ENCODE assay signal across 1 cellular context in the genomic region with DNA sequence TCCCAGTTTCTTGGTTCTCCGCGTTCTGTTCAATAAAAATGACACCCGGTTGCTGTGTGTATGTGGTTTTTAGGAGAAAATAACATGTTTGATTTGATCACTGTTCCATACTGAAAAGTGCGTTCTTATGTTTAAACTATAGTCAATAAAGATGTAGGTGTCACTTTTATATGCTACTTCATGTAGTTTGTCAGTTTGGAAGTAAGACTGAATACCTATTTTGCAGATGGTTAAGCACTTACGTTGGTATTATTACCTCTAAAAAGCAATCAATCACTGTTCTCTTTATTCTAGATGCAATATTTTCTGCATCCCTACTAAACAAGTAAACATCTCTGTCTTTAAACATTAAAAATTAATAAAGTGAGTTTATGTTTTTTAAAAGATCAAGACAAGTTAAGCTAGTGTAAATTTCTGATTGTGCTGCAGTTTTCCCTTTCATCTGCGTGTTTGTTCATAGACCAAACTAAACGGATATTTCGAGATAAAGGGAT.
TF ChIP-seq lines count a peak whose summit lies in the region.

No MANE protein-coding gene starts in this region.

TF ChIP-seq in A549, 52 proteins besides CTCF, POLR2A, EP300 and RAD21 (continued from another document):
- TF ChIP-seq, protein P1, sequence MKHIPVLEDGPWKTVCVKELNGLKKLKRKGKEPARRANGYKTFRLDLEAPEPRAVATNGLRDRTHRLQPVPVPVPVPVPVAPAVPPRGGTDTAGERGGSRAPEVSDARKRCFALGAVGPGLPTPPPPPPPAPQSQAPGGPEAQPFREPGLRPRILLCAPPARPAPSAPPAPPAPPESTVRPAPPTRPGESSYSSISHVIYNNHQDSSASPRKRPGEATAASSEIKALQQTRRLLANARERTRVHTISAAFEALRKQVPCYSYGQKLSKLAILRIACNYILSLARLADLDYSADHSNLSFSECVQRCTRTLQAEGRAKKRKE (CRISPR knock-in tag; IDR thresholded peaks at IDR 0.05; ENCODE audit: low read depth) = no peak
- TF ChIP-seq ZC3H11A (IDR thresholded peaks at IDR 0.05) (no peak), HOXB13 (CRISPR knock-in tag; IDR thresholded peaks at IDR 0.05; ENCODE audit: low read depth) (no peak)
TF ChIP-seq in A549: peak in this region for 1.
